In genomic region chr12:132711169-132711843, GRCh38 we compare ENCODE assay signal across 1 cellular context.
TF ChIP-seq lines count a peak whose summit lies in the region.

No MANE protein-coding gene starts in this region.

TF ChIP-seq in endothelial cell of umbilical vein, 7 proteins besides CTCF, POLR2A, EP300 and RAD21:
- no peak for TF ChIP-seq GATA2 (IDR thresholded peaks at IDR 0.05; ENCODE audit: insufficient read depth, insufficient read length, low read depth, low read length)
- no peak for TF ChIP-seq EZH2 (IDR thresholded peaks at IDR 0.05; ENCODE audit: borderline replicate concordance, low read depth, low read length, severe bottlenecking)
- TF ChIP-seq POLR2AphosphoS5 (IDR thresholded peaks at IDR 0.05; ENCODE audit: insufficient read depth, low read depth, low read length) = no peak
- TF ChIP-seq JUN (IDR thresholded peaks at IDR 0.05; ENCODE audit: borderline replicate concordance, insufficient read depth, insufficient read length, low read depth) = no peak
- no peak for TF ChIP-seq MAX (IDR thresholded peaks at IDR 0.05; ENCODE audit: insufficient read depth, insufficient read length)
- TF ChIP-seq FOS (IDR thresholded peaks at IDR 0.05; ENCODE audit: borderline replicate concordance, insufficient read depth, low read length) = no peak
- no peak for TF ChIP-seq MYC (IDR thresholded peaks at IDR 0.05; ENCODE audit: low read depth, low read length)
